Comparison of ENCODE assay signal across 16 cellular contexts in the genomic region with DNA sequence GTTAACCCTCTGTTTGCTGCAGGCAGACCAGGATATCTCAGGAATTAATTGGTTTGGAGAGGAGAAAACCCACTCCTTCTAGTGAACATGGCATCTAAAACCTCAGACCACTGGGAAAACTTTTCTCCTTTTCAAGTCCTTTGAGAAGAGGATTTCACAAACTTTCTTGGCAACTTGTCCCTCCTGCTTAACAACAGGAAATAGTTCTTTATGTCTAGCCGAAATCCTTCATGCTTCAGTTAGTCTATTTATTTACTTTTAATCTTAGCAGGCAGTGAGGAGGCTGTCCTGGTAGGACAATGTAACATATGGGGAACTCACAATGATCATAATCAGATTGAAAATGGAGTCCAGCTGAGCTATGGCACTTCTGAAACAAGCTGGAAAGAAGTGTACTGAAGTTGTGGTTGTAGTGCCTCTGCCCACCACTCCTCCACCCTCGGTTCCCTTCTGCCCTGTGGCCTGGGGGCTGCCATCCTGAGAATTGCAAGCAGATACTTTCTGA. TPM values are rescaled to one million over a fixed set of nuclear protein-coding genes. Genes with fewer than 3 reads are reported as not detected.
DNase-seq lines count a peak whose midpoint lies in the region; ATAC-seq and TF ChIP-seq lines count a peak whose summit lies in the region.
"Had no signal": no experiment of that assay in that cellular context is flagged by ENCODE, and none has a peak within 500 bp of the region (broad histone marks: within the 10 kb centered on the region; RNA-seq: fewer than 3 reads in every experiment).

No MANE protein-coding gene starts in this region.

- DNase-seq in AG10803 (ENCODE audit: low read depth) = peak; percentile 56
- DNase-seq in PC-9 = no peak
- DNase-seq in fibroblast of peridontal ligament (ENCODE audit: extremely low read depth) = peak; percentile 87
- no peak for DNase-seq in COLO668 (lab: John Stamatoyannopoulos, UW; ENCODE audit: unreplicated experiment)
- DNase-seq: activated gamma-delta T cell, SIG-M5 had no signal

- no peaks in the 10 kb centered on the region for H3K4me1 ChIP-seq in PC-9 (replicated peaks; ENCODE audit: insufficient read depth)
- H3K4me1 ChIP-seq: upper lobe of right lung had no signal

- no peaks in the 10 kb centered on the region for H3K9me3 ChIP-seq in PC-9 (ENCODE audit: insufficient read depth, low read depth)
- H3K9me3 ChIP-seq: mucosa of descending colon, upper lobe of right lung had no signal

- ATAC-seq in GM19351 (IDR thresholded peaks at IDR 0.05; ENCODE audit: unreplicated experiment) (peak; percentile 9), HG03196 (IDR thresholded peaks at IDR 0.05; ENCODE audit: unreplicated experiment) (no peak), HG02970 (IDR thresholded peaks at IDR 0.05; ENCODE audit: low FRiP score, unreplicated experiment) (no peak), HG03442 (IDR thresholded peaks at IDR 0.05; ENCODE audit: unreplicated experiment) (no peak)

- H3K4me2 ChIP-seq in PC-9 = 0 out of 2 replicates have a peak overlapping the region, but pooled peaks have one; percentile 2

- H3K9me2 ChIP-seq in PC-9 (ENCODE audit: insufficient read depth) = no peaks in the 10 kb centered on the region

- no peaks in the 10 kb centered on the region for H3K79me2 ChIP-seq in PC-9 (ENCODE audit: low read depth)

- no peaks in the 10 kb centered on the region for H4K20me1 ChIP-seq in PC-9 (ENCODE audit: insufficient read depth)

- POLR2A ChIA-PET in PC-9 (lab: Charles Lee; ENCODE audit: unreplicated experiment) = interaction anchor here (0.6 kb wide), 1 partner anchor 18 kb away, joined by 5 read pairs; no protein-coding TSS in a partner anchor

- no peaks in the 10 kb centered on the region for H3K36me3 ChIP-seq in PC-9 (ENCODE audit: low read depth)
- H3K36me3 ChIP-seq: brain microvascular endothelial cell, upper lobe of right lung had no signal

- CTCF ChIA-PET in PC-9 (lab: Charles Lee) = interaction anchor here (0.6 kb wide), 1 partner anchor 39 kb away, joined by 23 read pairs; no protein-coding TSS in a partner anchor

- intact Hi-C loops in PC-9 (cut with micrococcal nuclease; ENCODE audit: unreplicated experiment) = loop anchor here (1.0 to 10.0 kb wide), 5 partner anchors 77 to 1442 kb away; no protein-coding TSS in a partner anchor

- no TSS peak for BruUV-seq in PC-9 (replicated peaks; lab: Mats Ljungman, UMichigan)

- H2AFZ ChIP-seq in PC-9 = no peak overlapping the region

- H3K4me3 ChIP-seq in AG10803 (ENCODE audit: low read length) (no peak overlapping the region), PC-9 (no peak overlapping the region)
- H3K4me3 ChIP-seq: mucosa of descending colon, upper lobe of right lung had no signal

- H3K27me3 ChIP-seq in PC-9 (ENCODE audit: insufficient read depth, low read depth) = peaks cover 52% of the 10 kb centered on the region
- H3K27me3 ChIP-seq: brain microvascular endothelial cell, upper lobe of right lung had no signal

- no peak for TF ChIP-seq CTCF in AG10803 (conservative IDR thresholded peaks at IDR 0.05; ENCODE audit: low read length)
- no peak for TF ChIP-seq CTCF in PC-9 (conservative IDR thresholded peaks at IDR 0.05)

- H3F3A ChIP-seq in PC-9 (ENCODE audit: insufficient read depth, low read depth) = no peaks in the 10 kb centered on the region

- no peak overlapping the region for H3K27ac ChIP-seq in PC-9
- H3K27ac ChIP-seq: brain microvascular endothelial cell, HL-60, upper lobe of right lung had no signal

RNA-seq across cellular contexts. Expression of gene KY, which starts 50.6 kb away (rescaled TPM):
- total RNA-seq in PC-9 (2021) = not detected in 2 replicates
- total RNA-seq: H1, pulmonary artery endothelial cell had no signal

Comparison
In these comparisons a context has a peak if more than half of its experiments do, and no peak if none do; other contexts are left out.
1. DNase-seq: peak in AG10803 (single experiment) and fibroblast of peridontal ligament (single experiment); none in PC-9 (0 of 2) and COLO668 (single experiment).